ENCODE assay signal across 8 cellular contexts in the genomic region with DNA sequence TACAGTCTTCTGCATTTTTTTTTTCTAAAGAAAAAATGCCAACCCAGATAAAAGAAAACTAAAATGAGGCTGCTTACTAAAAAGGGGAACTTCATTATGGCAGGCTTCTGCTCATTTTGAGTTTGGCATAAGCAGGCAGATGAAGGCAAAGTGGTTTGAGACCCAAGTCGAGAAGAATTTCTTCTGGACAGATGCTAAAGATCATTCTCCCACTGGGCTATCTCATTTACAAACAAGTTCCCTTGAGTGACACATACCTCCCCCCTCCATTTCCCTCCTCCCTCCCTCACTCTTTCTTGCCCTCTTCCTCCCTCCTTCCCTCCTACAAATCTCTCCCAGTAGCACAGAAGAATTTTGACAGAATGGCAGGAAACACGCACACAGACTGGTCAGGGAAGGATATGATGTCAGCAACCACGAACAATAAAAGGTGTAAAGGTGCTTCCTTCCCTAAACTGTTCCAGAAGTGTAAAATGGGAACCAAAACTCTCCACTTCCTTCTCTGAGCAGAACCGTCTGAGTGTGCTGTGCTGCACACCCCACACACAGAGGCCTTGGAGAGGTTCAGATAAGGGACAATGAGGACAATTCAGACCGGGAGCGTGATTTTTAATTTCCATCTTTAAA. TPM values are rescaled to one million over a fixed set of nuclear protein-coding genes. Genes with fewer than 3 reads are reported as not detected.
DNase-seq lines count a peak whose midpoint lies in the region; ATAC-seq and TF ChIP-seq lines count a peak whose summit lies in the region.

No MANE protein-coding gene starts in this region.

- peak overlapping the region; percentile 8 for H3K27ac Mint-ChIP-seq in CD8-positive, alpha-beta T cell

- CTCF ChIA-PET in CD8-positive, alpha-beta T cell (lab: Charles Lee), result no interaction called here

- H3K4me3 Mint-ChIP-seq in CD8-positive, alpha-beta T cell, result peak overlapping the region; percentile 19

- peak; percentile 39 to 78 for TF ChIP-seq POLR2A in gastrocnemius medialis (IDR thresholded peaks at IDR 0.05)

- H3K27ac ChIP-seq in CD8-positive, alpha-beta T cell (ENCODE audit: low read depth, low read length), result no peak overlapping the region
- H3K27ac ChIP-seq in gastrocnemius medialis, result peak overlapping the region; percentile 84 to 90 (median 87)

- H3K4me1 ChIP-seq in CD8-positive, alpha-beta T cell (ENCODE audit: insufficient read depth, low read length), result peaks cover 23% of the 10 kb centered on the region
- H3K4me1 ChIP-seq in gastrocnemius medialis, result peaks cover 93 to 95% of the 10 kb centered on the region in 2 donors

- no peak for DNase-seq in CD8-positive, alpha-beta T cell
- DNase-seq in UCSD-AML1 (lab: John Stamatoyannopoulos, UW; ENCODE audit: unreplicated experiment) (peak; percentile 62), Right ventricle myocardium inferior (ENCODE audit: missing footprints) (no peak), gastrocnemius medialis (peak in 1 of 2 donors; percentile 46), ACHN (no peak), COLO668 (lab: John Stamatoyannopoulos, UW; ENCODE audit: unreplicated experiment) (no peak)

- ATAC-seq in CD8-positive, alpha-beta T cell, result peak; percentile 34
- ATAC-seq in GM21367 (IDR thresholded peaks at IDR 0.05; ENCODE audit: unreplicated experiment) (peak; percentile 60), HG03520 (IDR thresholded peaks at IDR 0.05; ENCODE audit: unreplicated experiment) (peak; percentile 44), Right ventricle myocardium inferior (peak; percentile 80), gastrocnemius medialis (peak; percentile 43 to 45)

- peaks cover 3% of the 10 kb centered on the region for H3K27me3 Mint-ChIP-seq in CD8-positive, alpha-beta T cell (ENCODE audit: low read depth)

- POLR2A ChIA-PET in CD8-positive, alpha-beta T cell (lab: Charles Lee), result no interaction called here

- TF ChIP-seq CTCF in CD8-positive, alpha-beta T cell (IDR thresholded peaks at IDR 0.05), result no peak
- no peak for TF ChIP-seq CTCF in gastrocnemius medialis (IDR thresholded peaks at IDR 0.05 in 4 of 5, conservative IDR thresholded peaks at IDR 0.05 in 1 of 5)

- H3K36me3 Mint-ChIP-seq in CD8-positive, alpha-beta T cell, result no peaks in the 10 kb centered on the region

- in situ Hi-C loops in gastrocnemius medialis (cut with MboI; ENCODE audit: low sequenced_read_pairs in 4 of 4) (loop anchor here in 2 of 4 donors (5.0 to 10.0 kb wide), 2 partner anchors 50 to 58 kb away; a partner anchor contains a TSS), ACHN (cut with HindIII; ENCODE audit: low pct_ligation_motif_present, low pct_unique_long_range_greater_than_20kb, low sequenced_read_pairs) (no loop called here)

- H3K27me3 ChIP-seq in CD8-positive, alpha-beta T cell (ENCODE audit: insufficient read depth, low read length), result no peaks in the 10 kb centered on the region
- H3K27me3 ChIP-seq in gastrocnemius medialis, result no peaks in the 10 kb centered on the region

- peaks cover 45% of the 10 kb centered on the region for H3K4me1 Mint-ChIP-seq in CD8-positive, alpha-beta T cell (ENCODE audit: low read depth)

- H3K36me3 ChIP-seq in CD8-positive, alpha-beta T cell (ENCODE audit: insufficient read depth, low read length), result no peaks in the 10 kb centered on the region
- peaks cover 0 to 14% of the 10 kb centered on the region in 2 donors for H3K36me3 ChIP-seq in gastrocnemius medialis

- no peak overlapping the region for H3K4me3 ChIP-seq in CD8-positive, alpha-beta T cell (ENCODE audit: low read depth, low read length)
- H3K4me3 ChIP-seq in gastrocnemius medialis, result peak overlapping the region; percentile 18 to 32 (median 25)

- no peaks in the 10 kb centered on the region for H3K9me3 ChIP-seq in CD8-positive, alpha-beta T cell (ENCODE audit: low read length)
- no peaks in the 10 kb centered on the region for H3K9me3 ChIP-seq in gastrocnemius medialis

- intact Hi-C loops in CD8-positive, alpha-beta T cell (cut with DNase I, micrococcal nuclease), result no loop called here
- intact Hi-C loops in Right ventricle myocardium inferior (cut with DNase I) (loop anchor here (2.0 to 5.0 kb wide), 3 partner anchors 40 to 85 kb away; a partner anchor contains a TSS), gastrocnemius medialis (cut with DNase I; ENCODE audit: low total_unique reads) (loop anchor here (5.0 kb wide), 1 partner anchor 85 kb away; no protein-coding TSS in a partner anchor)

- no peaks in the 10 kb centered on the region for H3K9me3 Mint-ChIP-seq in CD8-positive, alpha-beta T cell

RNA-seq across cellular contexts. Expression of a gene that starts 55.9 kb away (rescaled TPM):
- total RNA-seq in CD8-positive, alpha-beta T cell, result 1 to 10 TPM; 1.6 TPM
- total RNA-seq in Right ventricle myocardium inferior (46.7 TPM), gastrocnemius medialis (100 to 1,000 TPM in 3 of 4 donors, 10 to 100 TPM in 1; 63.8 to 192 (median 128) TPM)

Comparison
In these comparisons a context has a peak if more than half of its experiments do, and no peak if none do; other contexts are left out.
1. RNA of a gene that starts 55.9 kb away (total RNA-seq): 63.8 to 192 TPM in gastrocnemius medialis and 46.7 TPM in Right ventricle myocardium inferior (single experiment); 1.6 TPM in CD8-positive, alpha-beta T cell; every median in the first group is over 10 times any median in the second.
2. intact Hi-C loops: an anchor here in Right ventricle myocardium inferior (2.0 to 5.0 kb wide) and gastrocnemius medialis (5.0 kb wide); none called in CD8-positive, alpha-beta T cell.
3. Peak in every context shown above with its lines, with median percentiles within 50 percentile points of each other: ATAC-seq.